In genomic region chr10:77926566-77927342, GRCh38 we compare ENCODE assay signal across 8 cellular contexts. TPM values are rescaled to one million over a fixed set of nuclear protein-coding genes. Genes with fewer than 3 reads are reported as not detected.
DNase-seq lines count a peak whose midpoint lies in the region; ATAC-seq and TF ChIP-seq lines count a peak whose summit lies in the region.

A gene with protein sequence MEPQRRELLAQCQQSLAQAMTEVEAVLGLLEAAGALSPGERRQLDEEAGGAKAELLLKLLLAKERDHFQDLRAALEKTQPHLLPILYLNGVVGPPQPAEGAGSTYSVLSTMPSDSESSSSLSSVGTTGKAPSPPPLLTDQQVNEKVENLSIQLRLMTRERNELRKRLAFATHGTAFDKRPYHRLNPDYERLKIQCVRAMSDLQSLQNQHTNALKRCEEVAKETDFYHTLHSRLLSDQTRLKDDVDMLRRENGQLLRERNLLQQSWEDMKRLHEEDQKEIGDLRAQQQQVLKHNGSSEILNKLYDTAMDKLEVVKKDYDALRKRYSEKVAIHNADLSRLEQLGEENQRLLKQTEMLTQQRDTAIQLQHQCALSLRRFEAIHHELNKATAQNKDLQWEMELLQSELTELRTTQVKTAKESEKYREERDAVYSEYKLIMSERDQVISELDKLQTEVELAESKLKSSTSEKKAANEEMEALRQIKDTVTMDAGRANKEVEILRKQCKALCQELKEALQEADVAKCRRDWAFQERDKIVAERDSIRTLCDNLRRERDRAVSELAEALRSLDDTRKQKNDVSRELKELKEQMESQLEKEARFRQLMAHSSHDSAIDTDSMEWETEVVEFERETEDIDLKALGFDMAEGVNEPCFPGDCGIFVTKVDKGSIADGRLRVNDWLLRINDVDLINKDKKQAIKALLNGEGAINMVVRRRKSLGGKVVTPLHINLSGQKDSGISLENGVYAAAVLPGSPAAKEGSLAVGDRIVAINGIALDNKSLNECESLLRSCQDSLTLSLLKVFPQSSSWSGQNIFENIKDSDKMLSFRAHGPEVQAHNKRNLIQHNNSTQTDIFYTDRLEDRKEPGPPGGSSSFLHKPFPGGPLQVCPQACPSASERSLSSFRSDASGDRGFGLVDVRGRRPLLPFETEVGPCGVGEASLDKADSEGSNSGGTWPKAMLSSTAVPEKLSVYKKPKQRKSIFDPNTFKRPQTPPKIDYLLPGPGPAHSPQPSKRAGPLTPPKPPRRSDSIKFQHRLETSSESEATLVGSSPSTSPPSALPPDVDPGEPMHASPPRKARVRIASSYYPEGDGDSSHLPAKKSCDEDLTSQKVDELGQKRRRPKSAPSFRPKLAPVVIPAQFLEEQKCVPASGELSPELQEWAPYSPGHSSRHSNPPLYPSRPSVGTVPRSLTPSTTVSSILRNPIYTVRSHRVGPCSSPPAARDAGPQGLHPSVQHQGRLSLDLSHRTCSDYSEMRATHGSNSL (N-terminal part only) (minus strand): TSS chr10:77926755. CDS start chr10:77926520, 235 bp downstream.

- peak; percentile 71 for DNase-seq in Ammon's horn (ENCODE audit: low spot score)
- DNase-seq in T-cell, result peak in 7 of 34 experiments; percentile 2 to 10 (median 6)
- peak in 1 of 2 donors; percentile 90 for DNase-seq in lower leg skin (ENCODE audit: low spot score in 2 of 2)
- DNase-seq in stimulated activated naive CD8-positive, alpha-beta T cell treated with anti-CD3 and anti-CD28 coated beads, Interleukin-15, Interleukin-2, amounts not matched to agents 100 U/mL and 50 U/mL, for 24 hours, result peak; percentile 36

- H3K27me3 ChIP-seq in duodenal mucosa (ENCODE audit: control insufficient read depth in 1 of 2, insufficient read depth in 2 of 2, low read length in 2 of 2), result no peaks in the 10 kb centered on the region

- peak within 1 kb of the TSS; percentile 32 for H3K27ac ChIP-seq in duodenal mucosa (ENCODE audit: low read depth, low read length)

- H3K4me1 Mint-ChIP-seq in T-cell, result peaks cover 7 to 16% (median 15%) of the 10 kb centered on the region in 3 donors

- H3K27me3 Mint-ChIP-seq in T-cell, result peaks cover 41 to 55% of the 10 kb centered on the region in 2 donors

- H3K36me3 ChIP-seq in duodenal mucosa (ENCODE audit: control insufficient read depth in 1 of 2, insufficient read depth in 2 of 2, low read length in 2 of 2), result no peaks in the 10 kb centered on the region

- intact Hi-C loops in lower leg skin (cut with DNase I; ENCODE audit: low total_unique reads), result loop anchor here (10.0 kb wide), 1 partner anchor 1422 kb away; no protein-coding TSS in a partner anchor

- peak within 1 kb of the TSS; percentile 74 to 82 for H3K4me3 ChIP-seq in duodenal mucosa (ENCODE audit: low read depth in 1 of 2, low read length in 2 of 2)
- peak within 1 kb of the TSS; percentile 79 for H3K4me3 ChIP-seq in lower leg skin (ENCODE audit: low read depth, poor library complexity, severe bottlenecking)

- TF ChIP-seq CTCF in lower leg skin (IDR thresholded peaks at IDR 0.05), result no peak

- H3K4me3 Mint-ChIP-seq in T-cell, result peak within 1 kb of the TSS; percentile 67 to 69 (median 68)

- no peaks in the 10 kb centered on the region for H3K36me3 Mint-ChIP-seq in T-cell

- H3K9ac ChIP-seq in duodenal mucosa (ENCODE audit: low read depth in 1 of 2, low read length in 2 of 2), result peak within 1 kb of the TSS; percentile 71 to 76

- 1% methylated on average over 35 of the region's 95 CpGs; no CpG with 5 or more reads in 1 of the 2 donors for WGBS in lower leg skin, 2 donors

- CTCF ChIA-PET in T-cell (lab: Charles Lee), result no interaction called here

- no peaks in the 10 kb centered on the region for H3K9me3 ChIP-seq in duodenal mucosa (ENCODE audit: control insufficient read depth in 1 of 2, low read length in 2 of 2)

- no peak for TF ChIP-seq POLR2A in lower leg skin (IDR thresholded peaks at IDR 0.05)

- POLR2A ChIA-PET in T-cell (lab: Charles Lee), result no interaction called here

- H3K27ac Mint-ChIP-seq in T-cell, result no peak within 1 kb of the TSS

- H3K4me1 ChIP-seq in duodenal mucosa (ENCODE audit: control insufficient read depth in 1 of 2, insufficient read depth in 2 of 2, low read length in 2 of 2), result peaks cover 22 to 26% of the 10 kb centered on the region in 2 donors

- H3K9me3 Mint-ChIP-seq in T-cell, result no peaks in the 10 kb centered on the region

- ATAC-seq in GM18517 (IDR thresholded peaks at IDR 0.05; ENCODE audit: unreplicated experiment), result peak; percentile 25
- ATAC-seq in HG03280 (IDR thresholded peaks at IDR 0.05; ENCODE audit: unreplicated experiment), result peak; percentile 45
- ATAC-seq in T-cell (replicated peaks in 1 of 4), result peak; percentile 53 to 61 (median 55)
- peak; percentile 37 for ATAC-seq in stimulated activated naive CD8-positive, alpha-beta T cell treated with anti-CD3 and anti-CD28 coated beads, Interleukin-15, Interleukin-2, amounts not matched to agents 100 U/mL and 50 U/mL, for 24 hours
- ATAC-seq in HG02852 (IDR thresholded peaks at IDR 0.05; ENCODE audit: unreplicated experiment), result no peak

RNA-seq across cellular contexts. Expression of the gene that starts here (rescaled TPM):
- total RNA-seq in T-cell (10 to 100 TPM in 1 of 5 donors, 1 to 10 TPM in 4; 1.3 to 12.8 (median 3.5) TPM), lower leg skin (100 to 1,000 TPM in 3 of 4 donors, 10 to 100 TPM in 1; 91.9 to 165 (median 103) TPM)

Comparison
In these comparisons a context has a peak if more than half of its experiments do, and no peak if none do; other contexts are left out.
1. RNA of the gene that starts here (total RNA-seq): 91.9 to 165 TPM in lower leg skin; 1.3 to 12.8 TPM in T-cell; every median in the first group is over 4 times any median in the second.